ENCODE assay signal across 10 cellular contexts in the genomic region with DNA sequence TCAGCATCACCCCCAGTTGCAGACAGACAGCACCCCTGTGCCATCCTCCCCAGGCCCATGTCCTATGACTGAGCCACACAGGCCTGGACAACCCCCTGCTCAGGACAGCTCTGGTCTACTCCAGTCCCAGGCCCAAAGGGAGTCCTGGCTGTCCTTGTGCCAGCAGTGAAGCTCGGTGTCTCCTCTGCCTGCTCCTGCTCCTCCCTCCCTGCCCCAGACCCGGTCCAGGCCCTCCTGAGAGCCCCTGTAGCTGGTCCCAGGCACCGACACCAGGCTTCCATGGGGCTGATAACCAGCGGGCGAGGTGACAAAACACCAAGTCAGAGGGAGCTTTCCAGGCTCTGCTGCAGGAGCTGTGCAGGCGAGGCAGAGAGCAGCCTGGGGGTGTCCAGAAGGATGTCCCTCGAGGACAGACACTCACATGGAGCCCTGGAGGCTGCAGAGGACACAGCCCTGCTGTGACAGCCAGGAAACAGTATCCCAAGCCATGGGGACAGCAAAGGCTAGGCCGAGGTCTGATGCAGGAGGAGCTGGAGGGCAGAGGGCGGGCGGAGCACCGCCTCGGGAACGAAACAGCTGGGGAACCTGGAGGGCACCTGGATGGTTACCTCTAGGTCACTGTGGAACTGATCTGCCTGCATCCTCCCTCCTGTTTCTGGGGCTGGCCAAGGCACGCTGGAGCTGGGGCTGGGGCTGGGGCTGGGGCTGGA.
"Had no signal": no experiment of that assay in that cellular context is flagged by ENCODE, and none has a peak within 500 bp of the region (broad histone marks: within the 10 kb centered on the region; RNA-seq: fewer than 3 reads in every experiment).

No MANE protein-coding gene starts in this region.

- DNase-seq: activated CD4-positive, CD25-positive, alpha-beta regulatory T cell treated with anti-CD3 and anti-CD28 coated beads, Interleukin-2, amount 50 U/mL, for 72 hours; activated naive CD4-positive, alpha-beta T cell treated with anti-CD3 and anti-CD28 coated beads, Interleukin-2, amount 10 ng/mL, durations not matched to agents 7 days and 5 days; mesenchymal stem cell; psoas muscle had no signal

- H3K27me3 ChIP-seq: cardiac muscle cell, right lobe of liver had no signal

- H3K4me1 ChIP-seq: psoas muscle, right lobe of liver, tibial artery had no signal

- H3K4me3 Mint-ChIP-seq: activated naive CD4-positive, alpha-beta T cell treated with anti-CD3 and anti-CD28 coated beads, Interleukin-2, amount 10 ng/mL, durations not matched to agents 7 days and 5 days; nephron had no signal

- H3K4me1 Mint-ChIP-seq: activated naive CD4-positive, alpha-beta T cell treated with anti-CD3 and anti-CD28 coated beads, Interleukin-2, amount 10 ng/mL, durations not matched to agents 7 days and 5 days had no signal

- H3K36me3 ChIP-seq: cardiac muscle cell, right lobe of liver, tibial artery had no signal

- H3K4me3 ChIP-seq: cardiac muscle cell, psoas muscle, right lobe of liver, tibial artery had no signal

- H3K27ac ChIP-seq: cardiac muscle cell, psoas muscle, right lobe of liver, tibial artery had no signal

- H3K27ac Mint-ChIP-seq: activated naive CD4-positive, alpha-beta T cell treated with anti-CD3 and anti-CD28 coated beads, Interleukin-2, amount 10 ng/mL, durations not matched to agents 7 days and 5 days; activated T-helper 2 cell treated with anti-CD3 and anti-CD28 coated beads, Interferon-gamma antibody, Interleukin-2, Interleukin-4, amounts not matched to agents 10 μg/mL and 5 μg/mL and 100 μg/mL, durations not matched to agents 14 hours and 24 hours and 36 hours; nephron had no signal

- H3K9me3 ChIP-seq: psoas muscle, right lobe of liver, tibial artery had no signal

- ATAC-seq: esophagus mucosa, psoas muscle had no signal

- H3K9me3 Mint-ChIP-seq: activated naive CD4-positive, alpha-beta T cell treated with anti-CD3 and anti-CD28 coated beads, Interleukin-2, amount 10 ng/mL, durations not matched to agents 7 days and 5 days; activated T-helper 2 cell treated with anti-CD3 and anti-CD28 coated beads, Interferon-gamma antibody, Interleukin-2, Interleukin-4, amounts not matched to agents 10 μg/mL and 5 μg/mL and 100 μg/mL, durations not matched to agents 14 hours and 24 hours and 36 hours; nephron had no signal

- H3K36me3 Mint-ChIP-seq: activated naive CD4-positive, alpha-beta T cell treated with anti-CD3 and anti-CD28 coated beads, Interleukin-2, amount 10 ng/mL, durations not matched to agents 7 days and 5 days had no signal
